ENCODE assay signal across 21 cellular contexts in genomic region chr12:32881107-32881506, GRCh38. TPM values are rescaled to one million over a fixed set of nuclear protein-coding genes. Genes with fewer than 3 reads are reported as not detected.
"Had no signal": no experiment of that assay in that cellular context is flagged by ENCODE, and none has a peak within 500 bp of the region (broad histone marks: within the 10 kb centered on the region; RNA-seq: fewer than 3 reads in every experiment).

No MANE protein-coding gene starts in this region.

- H3K4me3 Mint-ChIP-seq: activated CD4-positive, alpha-beta T cell treated with anti-CD3 and anti-CD28 coated beads, Interleukin-2, amount 10 ng/mL, durations not matched to agents 24 days and 14 days; activated CD8-positive, alpha-beta T cell treated with anti-CD3 and anti-CD28 coated beads for 36 hours; activated naive CD4-positive, alpha-beta T cell treated with anti-CD3 and anti-CD28 coated beads, Interleukin-2, amount 10 ng/mL, durations not matched to agents 7 days and 5 days; activated naive CD8-positive, alpha-beta T cell treated with anti-CD3 and anti-CD28 coated beads, Interleukin-2, amount 50 U/mL, for 24 hours; activated T-cell treated with anti-CD3 and anti-CD28 coated beads, Interleukin-2, amount 50 U/mL, for 24 hours; dendritic cell treated with granulocyte-macrophage colony-stimulating factor and Interleukin-4, amounts not matched to agents 40 ng/mL and 50 ng/mL, for 4 days; naive thymus-derived CD8-positive, alpha-beta T cell; stimulated activated memory B cell treated with anti-CD40 and anti-IgM and Interleukin-4, amounts not matched to agents 10 μg/mL and 1 μg/mL and 100 μg/mL, for 72 hours had no signal

- H3K27me3 Mint-ChIP-seq: activated CD4-positive, alpha-beta T cell treated with anti-CD3 and anti-CD28 coated beads, Interleukin-2, amount 10 ng/mL, durations not matched to agents 24 days and 14 days; activated CD8-positive, alpha-beta T cell treated with anti-CD3 and anti-CD28 coated beads for 36 hours; activated T-cell treated with anti-CD3 and anti-CD28 coated beads, Interleukin-2, amount 50 U/mL, for 24 hours; dendritic cell treated with granulocyte-macrophage colony-stimulating factor and Interleukin-4, amounts not matched to agents 40 ng/mL and 50 ng/mL, for 4 days; stimulated activated memory B cell treated with anti-CD40 and anti-IgM and Interleukin-4, amounts not matched to agents 10 μg/mL and 1 μg/mL and 100 μg/mL, for 72 hours had no signal

- DNase-seq: activated CD4-positive, alpha-beta T cell treated with anti-CD3 and anti-CD28 coated beads, Interleukin-2, amount 10 ng/mL, durations not matched to agents 24 days and 14 days; activated CD8-positive, alpha-beta T cell treated with anti-CD3 and anti-CD28 coated beads for 36 hours; activated naive CD4-positive, alpha-beta T cell treated with anti-CD3 and anti-CD28 coated beads, Interleukin-2, amount 10 ng/mL, durations not matched to agents 7 days and 5 days; activated naive CD8-positive, alpha-beta T cell treated with anti-CD3 and anti-CD28 coated beads, Interleukin-2, amount 50 U/mL, for 24 hours; activated T-cell treated with anti-CD3 and anti-CD28 coated beads, Interleukin-2, amount 50 U/mL, for 24 hours; aorta; brain microvascular endothelial cell; cerebellar nuclear complex; effector CD8-positive, alpha-beta T cell; hippocampal formation; naive thymus-derived CD8-positive, alpha-beta T cell; ovary; psoas muscle; right lobe of liver; small intestine; stimulated activated CD4-positive, alpha-beta T cell treated with anti-CD3 and anti-CD28 coated beads, Interleukin-4, amount 100 ng/mL, for 24 hours had no signal

- H3K4me1 Mint-ChIP-seq: activated CD4-positive, alpha-beta T cell treated with anti-CD3 and anti-CD28 coated beads, Interleukin-2, amount 10 ng/mL, durations not matched to agents 24 days and 14 days; activated naive CD4-positive, alpha-beta T cell treated with anti-CD3 and anti-CD28 coated beads, Interleukin-2, amount 10 ng/mL, durations not matched to agents 7 days and 5 days; activated naive CD8-positive, alpha-beta T cell treated with anti-CD3 and anti-CD28 coated beads, Interleukin-2, amount 50 U/mL, for 24 hours; stimulated activated memory B cell treated with anti-CD40 and anti-IgM and Interleukin-4, amounts not matched to agents 10 μg/mL and 1 μg/mL and 100 μg/mL, for 72 hours had no signal

- H3K36me3 Mint-ChIP-seq: activated naive CD4-positive, alpha-beta T cell treated with anti-CD3 and anti-CD28 coated beads, Interleukin-2, amount 10 ng/mL, durations not matched to agents 7 days and 5 days; naive thymus-derived CD8-positive, alpha-beta T cell; stimulated activated memory B cell treated with anti-CD40 and anti-IgM and Interleukin-4, amounts not matched to agents 10 μg/mL and 1 μg/mL and 100 μg/mL, for 72 hours had no signal

- H3K9me3 Mint-ChIP-seq: activated CD4-positive, alpha-beta T cell treated with anti-CD3 and anti-CD28 coated beads, Interleukin-2, amount 10 ng/mL, durations not matched to agents 24 days and 14 days; activated CD8-positive, alpha-beta T cell treated with anti-CD3 and anti-CD28 coated beads for 36 hours; activated naive CD4-positive, alpha-beta T cell treated with anti-CD3 and anti-CD28 coated beads, Interleukin-2, amount 10 ng/mL, durations not matched to agents 7 days and 5 days; activated naive CD8-positive, alpha-beta T cell treated with anti-CD3 and anti-CD28 coated beads, Interleukin-2, amount 50 U/mL, for 24 hours; activated T-cell treated with anti-CD3 and anti-CD28 coated beads, Interleukin-2, amount 50 U/mL, for 24 hours; activated T-helper 2 cell treated with anti-CD3 and anti-CD28 coated beads, Interferon-gamma antibody, Interleukin-2, Interleukin-4, amounts not matched to agents 10 μg/mL and 5 μg/mL and 100 μg/mL, durations not matched to agents 14 hours and 24 hours and 36 hours; dendritic cell treated with granulocyte-macrophage colony-stimulating factor and Interleukin-4, amounts not matched to agents 40 ng/mL and 50 ng/mL, for 4 days; naive thymus-derived CD8-positive, alpha-beta T cell; stimulated activated memory B cell treated with anti-CD40 and anti-IgM and Interleukin-4, amounts not matched to agents 10 μg/mL and 1 μg/mL and 100 μg/mL, for 72 hours had no signal

- ATAC-seq: activated CD8-positive, alpha-beta T cell treated with anti-CD3 and anti-CD28 coated beads for 36 hours; activated naive CD8-positive, alpha-beta T cell treated with anti-CD3 and anti-CD28 coated beads, Interleukin-2, amount 50 U/mL, for 24 hours; esophagus mucosa; naive thymus-derived CD8-positive, alpha-beta T cell; psoas muscle; stimulated activated memory B cell treated with anti-CD40 and anti-IgM and Interleukin-4, amounts not matched to agents 10 μg/mL and 1 μg/mL and 100 μg/mL, for 72 hours had no signal

- H3K27ac Mint-ChIP-seq: activated CD4-positive, alpha-beta T cell treated with anti-CD3 and anti-CD28 coated beads, Interleukin-2, amount 10 ng/mL, durations not matched to agents 24 days and 14 days; activated CD8-positive, alpha-beta T cell treated with anti-CD3 and anti-CD28 coated beads for 36 hours; activated naive CD4-positive, alpha-beta T cell treated with anti-CD3 and anti-CD28 coated beads, Interleukin-2, amount 10 ng/mL, durations not matched to agents 7 days and 5 days; activated naive CD8-positive, alpha-beta T cell treated with anti-CD3 and anti-CD28 coated beads, Interleukin-2, amount 50 U/mL, for 24 hours; activated T-cell treated with anti-CD3 and anti-CD28 coated beads, Interleukin-2, amount 50 U/mL, for 24 hours; activated T-helper 2 cell treated with anti-CD3 and anti-CD28 coated beads, Interferon-gamma antibody, Interleukin-2, Interleukin-4, amounts not matched to agents 10 μg/mL and 5 μg/mL and 100 μg/mL, durations not matched to agents 14 hours and 24 hours and 36 hours; dendritic cell treated with granulocyte-macrophage colony-stimulating factor and Interleukin-4, amounts not matched to agents 40 ng/mL and 50 ng/mL, for 4 days; naive thymus-derived CD8-positive, alpha-beta T cell; stimulated activated memory B cell treated with anti-CD40 and anti-IgM and Interleukin-4, amounts not matched to agents 10 μg/mL and 1 μg/mL and 100 μg/mL, for 72 hours had no signal

RNA-seq across cellular contexts. Expression of gene PKP2, which starts 15.5 kb away (rescaled TPM):
- total RNA-seq: activated CD4-positive, alpha-beta T cell treated with anti-CD3 and anti-CD28 coated beads, Interleukin-2, amount 10 ng/mL, durations not matched to agents 24 days and 14 days; activated T-helper 2 cell treated with anti-CD3 and anti-CD28 coated beads, Interferon-gamma antibody, Interleukin-2, Interleukin-4, amounts not matched to agents 10 μg/mL and 5 μg/mL and 100 μg/mL, durations not matched to agents 14 hours and 24 hours and 36 hours; naive thymus-derived CD8-positive, alpha-beta T cell; T-helper 1 cell treated with Interleukin-12 subunit alpha and Interleukin-12 subunit beta and Interleukin-4 antibody, amounts not matched to agents 30 ng/mL and 1 ng/mL, for 36 hours had no signal
- polyA plus RNA-seq: naive thymus-derived CD8-positive, alpha-beta T cell had no signal
